Comparison of ENCODE assay signal across 18 cellular contexts in genomic region chr6:636488-636887, GRCh38. TPM values are rescaled to one million over a fixed set of nuclear protein-coding genes. Genes with fewer than 3 reads are reported as not detected.
DNase-seq lines count a peak whose midpoint lies in the region; ATAC-seq, FAIRE-seq and TF ChIP-seq lines count a peak whose summit lies in the region.
"Had no signal": no experiment of that assay in that cellular context is flagged by ENCODE, and none has a peak within 500 bp of the region (broad histone marks: within the 10 kb centered on the region; RNA-seq: fewer than 3 reads in every experiment).

No MANE protein-coding gene starts in this region.

- intact Hi-C loops in activated B cell treated with CpG ODN at 0.5 μM for 24 hours (cut with micrococcal nuclease) (no loop called here), kidney (cut with DNase I) (no loop called here)

- DNase-seq in activated CD4-positive, CD25-positive, alpha-beta regulatory T cell (lab: John Stamatoyannopoulos, UW), result no peak
- no peak for DNase-seq in activated B cell treated with CpG ODN at 0.5 μM for 24 hours
- DNase-seq in nucleus accumbens (lab: John Stamatoyannopoulos, UW), result no peak
- no peak for DNase-seq in activated gamma-delta T cell treated with Interleukin-2 at 50 U/mL for 16 hours
- DNase-seq in kidney, result no peak
- DNase-seq: activated T-cell treated with anti-CD3 and anti-CD28 coated beads, Interleukin-2, amount 50 U/mL, for 24 hours; dorsolateral prefrontal cortex; NCI-H1105; NCI-H226; testis; WERI-Rb-1 had no signal

- no peak overlapping the region for H3K9ac ChIP-seq in kidney (ENCODE audit: low read length in 2 of 2)

- H3K27me3 Mint-ChIP-seq in activated B cell treated with CpG ODN at 0.5 μM for 24 hours, result no peaks in the 10 kb centered on the region
- H3K27me3 Mint-ChIP-seq: activated T-cell treated with anti-CD3 and anti-CD28 coated beads, Interleukin-2, amount 50 U/mL, for 24 hours had no signal

- peaks cover 7% of the 10 kb centered on the region for H3K4me1 Mint-ChIP-seq in activated B cell treated with CpG ODN at 0.5 μM for 24 hours
- H3K4me1 Mint-ChIP-seq: CD14-positive monocyte had no signal

- no peak for FAIRE-seq in kidney (lab: Jason Lieb, UNC)

- H3K4me3 Mint-ChIP-seq in activated B cell treated with CpG ODN at 0.5 μM for 24 hours, result no peak overlapping the region
- H3K4me3 Mint-ChIP-seq: activated T-cell treated with anti-CD3 and anti-CD28 coated beads, Interleukin-2, amount 50 U/mL, for 24 hours; CD14-positive monocyte had no signal

- peaks cover 52% of the 10 kb centered on the region for H3K36me3 Mint-ChIP-seq in activated B cell treated with CpG ODN at 0.5 μM for 24 hours (ENCODE audit: low read depth)

- peaks cover 0 to 4% of the 10 kb centered on the region in 2 donors for H3K36me3 ChIP-seq in kidney (ENCODE audit: control insufficient read depth in 1 of 2, insufficient read depth in 2 of 2, low read length in 2 of 2)

- peak; percentile 85 to 97 for ATAC-seq in activated CD4-positive, CD25-positive, alpha-beta regulatory T cell treated with anti-CD3 and anti-CD28 coated beads, Interleukin-2, amount 50 U/mL, for 24 hours
- peak; percentile 97 for ATAC-seq in GM19395 (IDR thresholded peaks at IDR 0.05; ENCODE audit: unreplicated experiment)
- peak; percentile 90 for ATAC-seq in HG02884 (IDR thresholded peaks at IDR 0.05; ENCODE audit: unreplicated experiment)
- ATAC-seq in activated B cell treated with CpG ODN at 0.5 μM for 24 hours (ENCODE audit: low read depth), result peak; percentile 31

- no peak overlapping the region for H3K27ac Mint-ChIP-seq in activated B cell treated with CpG ODN at 0.5 μM for 24 hours
- H3K27ac Mint-ChIP-seq: CD14-positive monocyte had no signal

- no peaks in the 10 kb centered on the region for H3K4me1 ChIP-seq in kidney (ENCODE audit: control insufficient read depth in 1 of 2, insufficient read depth in 1 of 2, low read depth in 1 of 2, low read length in 2 of 2)
- H3K4me1 ChIP-seq: ascending aorta, testis had no signal

- H3K9me3 ChIP-seq in kidney (ENCODE audit: control insufficient read depth in 1 of 2, low read length in 2 of 2), result no peaks in the 10 kb centered on the region
- H3K9me3 ChIP-seq: ascending aorta, testis had no signal

- TF ChIP-seq CTCF in activated B cell treated with CpG ODN at 0.5 μM for 24 hours (IDR thresholded peaks at IDR 0.05) (no peak), kidney (IDR thresholded peaks at IDR 0.05; ENCODE audit: borderline replicate concordance, extremely low read depth, insufficient read depth) (no peak)

- CTCF ChIA-PET in activated B cell treated with CpG ODN at 0.5 μM for 24 hours (lab: Charles Lee), result no interaction called here

- POLR2A ChIA-PET in activated B cell treated with CpG ODN at 0.5 μM for 24 hours (lab: Charles Lee), result no interaction called here

- no peak overlapping the region for H3K4me3 ChIP-seq in kidney (ENCODE audit: low read length in 2 of 2)
- H3K4me3 ChIP-seq: ascending aorta, dorsolateral prefrontal cortex, smooth muscle cell, testis had no signal

- H3K27ac ChIP-seq in kidney (ENCODE audit: low read depth in 2 of 2, low read length in 2 of 2), result no peak overlapping the region
- H3K27ac ChIP-seq: 22Rv1, ascending aorta, dorsolateral prefrontal cortex, testis, WERI-Rb-1 had no signal

- H3K9me3 Mint-ChIP-seq in activated B cell treated with CpG ODN at 0.5 μM for 24 hours, result no peaks in the 10 kb centered on the region
- H3K9me3 Mint-ChIP-seq: activated T-cell treated with anti-CD3 and anti-CD28 coated beads, Interleukin-2, amount 50 U/mL, for 24 hours had no signal

RNA-seq across cellular contexts. Expression of gene HUS1B, which starts 20.4 kb away (rescaled TPM):
- 1.3 and 2.7 TPM in 2 replicates for total RNA-seq in activated B cell treated with CpG ODN at 0.5 μM for 24 hours
- total RNA-seq in kidney, result 1.2 TPM
- polyA plus RNA-seq in kidney (ENCODE audit: insufficient read depth, low read depth, low replicate concordance), result not detected
- total RNA-seq: ascending aorta had no signal

RNA-seq across cellular contexts. Expression of gene EXOC2, which starts 56.5 kb away (rescaled TPM):
- total RNA-seq in activated B cell treated with CpG ODN at 0.5 μM for 24 hours (29.8 and 30.8 TPM in 2 replicates), kidney (21.7 TPM)
- polyA plus RNA-seq in kidney (ENCODE audit: insufficient read depth, low read depth, low replicate concordance), result 8.6 TPM

Comparison
In these comparisons a context has a peak if more than half of its experiments do, and no peak if none do; other contexts are left out.
1. ATAC-seq: peak in every context shown above with its lines; median percentile 97 in GM19395; 91 in activated CD4-positive, CD25-positive, alpha-beta regulatory T cell treated with anti-CD3 and anti-CD28 coated beads, Interleukin-2, amount 50 U/mL, for 24 hours; 90 in HG02884; 31 in activated B cell treated with CpG ODN at 0.5 μM for 24 hours.